Comparison of ENCODE assay signal across 3 cellular contexts in the genomic region with DNA sequence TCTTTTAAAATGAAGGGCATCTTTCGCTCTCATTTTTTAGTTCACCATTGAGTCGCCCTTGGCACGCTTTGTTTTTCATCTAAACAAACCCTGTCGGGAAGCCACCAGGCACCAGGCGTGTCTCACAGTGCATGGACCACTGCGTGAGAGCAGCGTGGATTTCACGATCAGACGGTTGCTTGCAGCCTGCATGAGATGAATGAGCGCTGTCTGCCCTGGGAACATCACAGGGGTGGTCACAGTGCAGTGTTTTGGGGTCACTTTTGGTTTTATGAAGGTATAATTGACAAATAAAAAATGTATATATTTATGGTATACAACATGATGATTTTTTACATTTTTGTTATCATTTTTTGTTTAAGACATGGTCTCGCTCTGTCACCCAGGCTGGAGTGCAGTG.
"Had no signal": no experiment of that assay in that cellular context is flagged by ENCODE, and none has a peak within 500 bp of the region (broad histone marks: within the 10 kb centered on the region; RNA-seq: fewer than 3 reads in every experiment).

No MANE protein-coding gene starts in this region.

- DNase-seq: IMR-90 had no signal

- H3K4me3 ChIP-seq: K562 had no signal

- H3K27ac ChIP-seq: HL-60 had no signal
